In the genomic region with DNA sequence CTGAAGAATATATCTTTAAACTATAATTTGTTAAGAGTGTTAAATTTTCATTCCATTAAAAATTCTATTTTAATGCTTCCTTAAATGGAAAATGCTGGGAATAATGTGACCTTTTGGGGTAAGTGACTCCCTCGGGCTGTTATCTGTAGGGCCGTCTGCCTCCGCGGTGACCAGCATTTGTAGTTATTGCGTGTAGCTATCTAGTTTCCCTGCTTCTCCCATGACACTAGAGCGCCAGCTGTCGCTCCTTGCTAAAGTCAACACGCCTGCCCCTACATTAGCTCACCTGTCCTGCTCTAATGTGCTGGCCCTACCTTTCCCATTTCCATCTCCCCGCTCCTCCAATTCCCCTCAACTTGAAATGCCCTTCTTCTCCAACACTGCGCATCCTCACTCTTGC, we compare ENCODE assay signal across 22 cellular contexts. TPM values are rescaled to one million over a fixed set of nuclear protein-coding genes. Genes with fewer than 3 reads are reported as not detected.
DNase-seq lines count a peak whose midpoint lies in the region; ATAC-seq and TF ChIP-seq lines count a peak whose summit lies in the region.
"Had no signal": no experiment of that assay in that cellular context is flagged by ENCODE, and none has a peak within 500 bp of the region (broad histone marks: within the 10 kb centered on the region; RNA-seq: fewer than 3 reads in every experiment).

No MANE protein-coding gene starts in this region.

- H3K27me3 ChIP-seq in H7 (ENCODE audit: control insufficient read depth, insufficient read depth, low read length), result no peaks in the 10 kb centered on the region
- H3K27me3 ChIP-seq: heart left ventricle had no signal

- peaks cover 2% of the 10 kb centered on the region for H3K27me3 Mint-ChIP-seq in glutamatergic neuron (ENCODE audit: unreplicated experiment)
- H3K27me3 Mint-ChIP-seq: activated CD8-positive, alpha-beta T cell treated with anti-CD3 and anti-CD28 coated beads for 36 hours; activated T-cell treated with anti-CD3 and anti-CD28 coated beads, Interleukin-2, amount 50 U/mL, for 24 hours; stimulated activated memory B cell treated with anti-CD40 and anti-IgM and Interleukin-4, amounts not matched to agents 10 μg/mL and 1 μg/mL and 100 μg/mL, for 72 hours had no signal

- H3K4me3 Mint-ChIP-seq in glutamatergic neuron (ENCODE audit: unreplicated experiment), result peak overlapping the region; percentile 17
- H3K4me3 Mint-ChIP-seq: activated CD8-positive, alpha-beta T cell treated with anti-CD3 and anti-CD28 coated beads for 36 hours; activated T-cell treated with anti-CD3 and anti-CD28 coated beads, Interleukin-2, amount 50 U/mL, for 24 hours; CD8-positive, alpha-beta T cell; endodermal cell; GM23338; stimulated activated memory B cell treated with anti-CD40 and anti-IgM and Interleukin-4, amounts not matched to agents 10 μg/mL and 1 μg/mL and 100 μg/mL, for 72 hours had no signal

- H3K9me3 Mint-ChIP-seq in glutamatergic neuron (ENCODE audit: unreplicated experiment), result no peaks in the 10 kb centered on the region
- H3K9me3 Mint-ChIP-seq: activated CD8-positive, alpha-beta T cell treated with anti-CD3 and anti-CD28 coated beads for 36 hours; activated naive CD4-positive, alpha-beta T cell treated with anti-CD3 and anti-CD28 coated beads, Interleukin-2, amount 50 U/mL, for 72 hours; activated T-cell treated with anti-CD3 and anti-CD28 coated beads, Interleukin-2, amount 50 U/mL, for 24 hours; CD8-positive, alpha-beta T cell had no signal

- no peak for ATAC-seq in HG02840 (IDR thresholded peaks at IDR 0.05; ENCODE audit: low FRiP score, unreplicated experiment)
- ATAC-seq: activated CD8-positive, alpha-beta T cell treated with anti-CD3 and anti-CD28 coated beads for 36 hours; activated naive CD4-positive, alpha-beta T cell treated with anti-CD3 and anti-CD28 coated beads, Interleukin-2, amount 50 U/mL, for 72 hours; CD8-positive, alpha-beta T cell; GM23338; heart left ventricle; stimulated activated memory B cell treated with anti-CD40 and anti-IgM and Interleukin-4, amounts not matched to agents 10 μg/mL and 1 μg/mL and 100 μg/mL, for 72 hours had no signal

- peak overlapping the region; percentile 66 for H3K27ac Mint-ChIP-seq in glutamatergic neuron (ENCODE audit: unreplicated experiment)
- H3K27ac Mint-ChIP-seq: activated CD8-positive, alpha-beta T cell treated with anti-CD3 and anti-CD28 coated beads for 36 hours; activated naive CD4-positive, alpha-beta T cell treated with anti-CD3 and anti-CD28 coated beads, Interleukin-2, amount 50 U/mL, for 72 hours; activated T-cell treated with anti-CD3 and anti-CD28 coated beads, Interleukin-2, amount 50 U/mL, for 24 hours; CD8-positive, alpha-beta T cell; endodermal cell; GM23338; stimulated activated memory B cell treated with anti-CD40 and anti-IgM and Interleukin-4, amounts not matched to agents 10 μg/mL and 1 μg/mL and 100 μg/mL, for 72 hours had no signal

- no peaks in the 10 kb centered on the region for H3K36me3 ChIP-seq in H7 (replicated peaks; ENCODE audit: control insufficient read depth, insufficient read depth, low read length)
- H3K36me3 ChIP-seq: heart left ventricle had no signal

- no peak for TF ChIP-seq CTCF in glutamatergic neuron (IDR thresholded peaks at IDR 0.05; ENCODE audit: partially characterized antibody, unreplicated experiment)

- no peak overlapping the region for H3K4me3 ChIP-seq in H7 (ENCODE audit: insufficient read depth, low read depth, low read length)
- H3K4me3 ChIP-seq: GM23338, heart left ventricle had no signal

- peak; percentile 83 for DNase-seq in COLO668 (lab: John Stamatoyannopoulos, UW; ENCODE audit: unreplicated experiment)
- peak in 73 of 76 experiments; percentile 9 to 81 (median 56) for DNase-seq in HUDEP-2 (lab: John Stamatoyannopoulos, UW; ENCODE audit: unreplicated experiment in 76 of 76)
- DNase-seq in NCI-H748 (lab: John Stamatoyannopoulos, UW; ENCODE audit: unreplicated experiment), result peak; percentile 73
- DNase-seq in glutamatergic neuron, result peak; percentile 54
- DNase-seq in stimulated activated CD4-positive, alpha-beta T cell treated with anti-CD3 and anti-CD28 coated beads, Interleukin-12 subunit alpha, Interleukin-12 subunit beta, amount 100 ng/mL, for 4 hours, result no peak
- DNase-seq in H7, result no peak
- DNase-seq in AG20443 (ENCODE audit: low spot score), result no peak
- DNase-seq: activated CD8-positive, alpha-beta T cell treated with anti-CD3 and anti-CD28 coated beads for 36 hours; activated T-cell treated with anti-CD3 and anti-CD28 coated beads, Interleukin-2, amount 50 U/mL, for 24 hours; CD8-positive, alpha-beta T cell; endodermal cell; heart left ventricle; NCI-H1105 treated with DMSO at 0.1 percent for 48 hours; NCI-H774; T-helper 2 cell had no signal

- peaks cover 12% of the 10 kb centered on the region for H3K4me1 Mint-ChIP-seq in glutamatergic neuron (ENCODE audit: low read depth, unreplicated experiment)
- H3K4me1 Mint-ChIP-seq: endodermal cell had no signal

- H3K36me3 Mint-ChIP-seq in glutamatergic neuron (ENCODE audit: unreplicated experiment), result no peaks in the 10 kb centered on the region
- H3K36me3 Mint-ChIP-seq: activated naive CD4-positive, alpha-beta T cell treated with anti-CD3 and anti-CD28 coated beads, Interleukin-2, amount 50 U/mL, for 72 hours had no signal

RNA-seq across cellular contexts. Expression of a gene that starts 12.4 kb away (rescaled TPM):
- total RNA-seq in glutamatergic neuron (ENCODE audit: unreplicated experiment), result not detected
- not detected in 2 replicates for total RNA-seq in H7 (2014; rRNA removed; shearing (Covaris generic))
- total RNA-seq: activated CD8-positive, alpha-beta T cell treated with anti-CD3 and anti-CD28 coated beads for 36 hours; activated naive CD4-positive, alpha-beta T cell treated with anti-CD3 and anti-CD28 coated beads, Interleukin-2, amount 50 U/mL, for 72 hours; CD8-positive, alpha-beta T cell; endodermal cell; GM23338; heart left ventricle; HT-29; liver; mononuclear cell had no signal

Comparison
In these comparisons a context has a peak if more than half of its experiments do, and no peak if none do; other contexts are left out.
1. DNase-seq: peak in COLO668 (single experiment), HUDEP-2 (73 of 76), NCI-H748 (single experiment) and glutamatergic neuron (single experiment); none in stimulated activated CD4-positive, alpha-beta T cell treated with anti-CD3 and anti-CD28 coated beads, Interleukin-12 subunit alpha, Interleukin-12 subunit beta, amount 100 ng/mL, for 4 hours (single experiment), H7 (single experiment) and AG20443 (single experiment).